ENCODE assay signal across 12 cellular contexts in the genomic region with DNA sequence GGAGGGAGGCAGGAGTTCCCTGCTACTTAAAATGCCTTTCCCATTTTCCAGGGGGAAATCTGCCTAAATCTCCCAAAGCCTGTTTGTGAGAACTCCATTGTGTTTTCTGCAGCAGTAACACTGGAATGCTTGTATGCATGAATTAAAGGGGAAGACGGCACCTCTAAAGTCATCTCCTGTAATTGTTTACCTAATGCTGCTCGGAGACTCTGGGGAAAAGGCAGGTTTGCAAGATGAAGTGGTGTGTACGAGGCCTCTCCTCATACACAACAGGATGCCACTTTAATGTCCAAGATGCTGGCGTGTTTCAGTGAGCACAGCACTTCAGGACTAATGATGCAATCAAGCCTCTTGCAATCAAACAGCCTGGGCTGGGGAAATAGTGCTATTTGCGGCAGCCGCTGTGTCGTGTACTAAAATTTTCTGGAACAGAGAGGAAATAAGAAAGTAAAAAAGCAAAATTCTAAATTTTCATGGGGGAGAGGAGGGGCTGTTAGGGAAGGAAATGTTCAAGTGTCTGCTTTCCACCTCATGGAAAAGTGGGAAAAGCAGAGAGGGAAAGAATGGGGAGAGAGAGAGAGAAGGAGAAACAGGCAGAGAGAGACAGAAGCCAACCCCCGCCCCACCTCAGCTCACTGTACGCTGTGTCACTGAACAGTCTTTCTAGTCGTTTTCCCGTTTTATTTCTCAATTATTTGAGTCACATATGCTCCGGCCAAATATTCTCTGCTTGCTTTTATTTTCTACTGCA. TPM values are rescaled to one million over a fixed set of nuclear protein-coding genes. Genes with fewer than 3 reads are reported as not detected.
DNase-seq lines count a peak whose midpoint lies in the region; ATAC-seq and TF ChIP-seq lines count a peak whose summit lies in the region.
"Had no signal": no experiment of that assay in that cellular context is flagged by ENCODE, and none has a peak within 500 bp of the region (broad histone marks: within the 10 kb centered on the region; RNA-seq: fewer than 3 reads in every experiment).

No MANE protein-coding gene starts in this region.

- H3K36me3 Mint-ChIP-seq in natural killer cell treated with Interleukin-12 subunit alpha and Interleukin-12 subunit beta and Interleukin-15 and Interleukin-18, amount 100 ng/mL, for 72 hours, result no peaks in the 10 kb centered on the region

- peak overlapping the region; percentile 49 for H3K27ac ChIP-seq in osteoblast (ENCODE audit: low read depth, low read length)

- H3K4me2 ChIP-seq in osteoblast (ENCODE audit: insufficient read depth, low read length), result peak overlapping the region; percentile 68

- H3K27me3 ChIP-seq in BE2C (no peaks in the 10 kb centered on the region), osteoblast (ENCODE audit: insufficient read depth, low read length) (no peaks in the 10 kb centered on the region)

- H3K9me3 ChIP-seq in BE2C, result no peaks in the 10 kb centered on the region
- H3K9me3 ChIP-seq in osteoblast (ENCODE audit: low read depth, low read length), result no peaks in the 10 kb centered on the region

- no peaks in the 10 kb centered on the region for H3K9me3 Mint-ChIP-seq in natural killer cell treated with Interleukin-12 subunit alpha and Interleukin-12 subunit beta and Interleukin-15 and Interleukin-18, amount 100 ng/mL, for 72 hours

- peaks cover 86% of the 10 kb centered on the region for H3K79me2 ChIP-seq in osteoblast (ENCODE audit: insufficient read depth, low read length)

- no peak for DNase-seq in BE2C
- DNase-seq in RPMI7951 (ENCODE audit: low read depth), result peak; percentile 39
- peak; percentile 58 to 68 for DNase-seq in foreskin fibroblast
- no peak for DNase-seq in osteoblast (ENCODE audit: insufficient read length, low spot score, missing footprints)
- no peak for DNase-seq in natural killer cell treated with Interleukin-12 subunit alpha and Interleukin-12 subunit beta and Interleukin-15 and Interleukin-18, amount 100 ng/mL, for 72 hours (ENCODE audit: low spot score)
- no peak for DNase-seq in left lobe of liver (ENCODE audit: low spot score)
- no peak for DNase-seq in NCI-H345 treated with DMSO at 0.1 percent for 48 hours (lab: John Stamatoyannopoulos, UW; ENCODE audit: unreplicated experiment)
- DNase-seq: activated CD8-positive, alpha-beta memory T cell treated with anti-CD3 and anti-CD28 coated beads, Interleukin-2, amount 50 U/mL, for 4 hours; erythroblast; PC-3 had no signal

- peak overlapping the region in 1 of 2 donors; percentile 35 for H3K27ac Mint-ChIP-seq in natural killer cell treated with Interleukin-12 subunit alpha and Interleukin-12 subunit beta and Interleukin-15 and Interleukin-18, amount 100 ng/mL, for 72 hours

- TF ChIP-seq CTCF in BE2C (IDR thresholded peaks at IDR 0.05; ENCODE audit: low read depth, low read length) (no peak), foreskin fibroblast (IDR thresholded peaks at IDR 0.05; ENCODE audit: low read depth, low read length) (no peak), osteoblast (IDR thresholded peaks at IDR 0.05; ENCODE audit: extremely low read depth, low read depth, low read length) (no peak)

- peaks cover 25% of the 10 kb centered on the region for H4K20me1 ChIP-seq in osteoblast (ENCODE audit: insufficient read depth, low read length)

- H3K4me1 Mint-ChIP-seq in natural killer cell treated with Interleukin-12 subunit alpha and Interleukin-12 subunit beta and Interleukin-15 and Interleukin-18, amount 100 ng/mL, for 72 hours (ENCODE audit: low read depth in 2 of 2), result peaks cover 4 to 5% of the 10 kb centered on the region in 2 donors

- peaks cover 0 to 5% of the 10 kb centered on the region in 2 donors for H3K27me3 Mint-ChIP-seq in natural killer cell treated with Interleukin-12 subunit alpha and Interleukin-12 subunit beta and Interleukin-15 and Interleukin-18, amount 100 ng/mL, for 72 hours

- H3K4me1 ChIP-seq in BE2C (peaks cover 6% of the 10 kb centered on the region), osteoblast (ENCODE audit: insufficient read depth, low read length) (peaks cover 23% of the 10 kb centered on the region)

- H2AFZ ChIP-seq in osteoblast (ENCODE audit: low read length), result peak overlapping the region; percentile 13

- H3K36me3 ChIP-seq in BE2C (no peaks in the 10 kb centered on the region), osteoblast (ENCODE audit: insufficient read depth, low read length) (peaks cover 3% of the 10 kb centered on the region)

- no peak overlapping the region for H3K4me3 Mint-ChIP-seq in natural killer cell treated with Interleukin-12 subunit alpha and Interleukin-12 subunit beta and Interleukin-15 and Interleukin-18, amount 100 ng/mL, for 72 hours

- ATAC-seq in natural killer cell treated with Interleukin-12 subunit alpha and Interleukin-12 subunit beta and Interleukin-15 and Interleukin-18, amount 100 ng/mL, for 72 hours, result no peak
- ATAC-seq in GM21367 (IDR thresholded peaks at IDR 0.05; ENCODE audit: unreplicated experiment) (no peak), left lobe of liver (no peak)
- ATAC-seq: PC-3 had no signal

- peak overlapping the region; percentile 24 for H3K4me3 ChIP-seq in BE2C (ENCODE audit: low read depth, low read length)
- peak overlapping the region; percentile 13 to 21 for H3K4me3 ChIP-seq in foreskin fibroblast (ENCODE audit: low read depth in 1 of 2, low read length in 2 of 2)
- H3K4me3 ChIP-seq in osteoblast (ENCODE audit: insufficient read depth, low read length), result peak overlapping the region; percentile 26
- H3K4me3 ChIP-seq: skin epidermis had no signal

RNA-seq across cellular contexts. Expression of a gene that starts 32.9 kb away (rescaled TPM):
- 11.6 TPM for polyA plus RNA-seq in BE2C (2012; ENCODE audit: insufficient read depth, insufficient read length, low read depth)
- total RNA-seq in RPMI7951 (2014; rRNA removed; shearing (Covaris generic)), result 8.5 and 9.9 TPM in 2 replicates
- total RNA-seq in osteoblast (7.6 and 9.4 TPM in 2 replicates), left lobe of liver (1.1 TPM)
- total RNA-seq in natural killer cell treated with Interleukin-12 subunit alpha and Interleukin-12 subunit beta and Interleukin-15 and Interleukin-18, amount 100 ng/mL, for 72 hours, result 1 to 10 TPM; 4.0 to 4.1 TPM

Comparison
In these comparisons a context has a peak if more than half of its experiments do, and no peak if none do; other contexts are left out.
1. DNase-seq: peak in RPMI7951 (single experiment) and foreskin fibroblast (2 of 2); none in BE2C (single experiment), osteoblast (single experiment), natural killer cell treated with Interleukin-12 subunit alpha and Interleukin-12 subunit beta and Interleukin-15 and Interleukin-18, amount 100 ng/mL, for 72 hours (single experiment), left lobe of liver (single experiment) and NCI-H345 treated with DMSO at 0.1 percent for 48 hours (single experiment).
2. Peak in every context shown above with its lines, with median percentiles within 50 percentile points of each other: H3K4me3 ChIP-seq.